ENCODE assay signal across 14 cellular contexts in the genomic region with DNA sequence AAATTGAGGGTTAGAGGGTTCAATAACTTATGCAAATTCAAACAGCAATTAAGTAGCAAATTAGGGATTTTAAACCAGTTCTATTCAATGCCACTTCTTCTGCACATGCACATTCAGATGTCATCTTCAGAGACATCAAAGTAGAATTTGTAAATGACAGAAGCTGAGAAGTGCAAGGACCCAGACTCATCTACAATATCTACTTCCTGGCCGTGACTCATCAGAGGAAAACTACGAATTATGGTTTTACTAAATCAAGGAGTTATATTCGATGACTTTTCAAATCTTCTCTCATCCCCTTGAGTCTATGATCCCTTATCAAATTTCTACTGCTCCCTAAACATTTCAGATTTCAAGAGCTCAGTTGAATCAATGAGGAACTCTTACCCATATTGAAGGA. TPM values are rescaled to one million over a fixed set of nuclear protein-coding genes. Genes with fewer than 3 reads are reported as not detected.
DNase-seq lines count a peak whose midpoint lies in the region; TF ChIP-seq lines count a peak whose summit lies in the region.
"Had no signal": no experiment of that assay in that cellular context is flagged by ENCODE, and none has a peak within 500 bp of the region (broad histone marks: within the 10 kb centered on the region; RNA-seq: fewer than 3 reads in every experiment).

No MANE protein-coding gene starts in this region.

- H3K9me2 ChIP-seq in GM23248 (ENCODE audit: insufficient read depth) (no peaks in the 10 kb centered on the region), PC-9 (ENCODE audit: insufficient read depth) (0 out of 2 replicates have a peak, but pooled peaks cover 2% of the 10 kb centered on the region)

- H3K9me3 ChIP-seq in GM23248 (ENCODE audit: low read depth) (no peaks in the 10 kb centered on the region), PC-9 (ENCODE audit: insufficient read depth, low read depth) (no peaks in the 10 kb centered on the region; the same call in 1 of the 2 replicates), mammary epithelial cell (replicated peaks; ENCODE audit: insufficient read depth, low read length) (no peaks in the 10 kb centered on the region)

- no peaks in the 10 kb centered on the region for H3K79me2 ChIP-seq in GM23248 (ENCODE audit: insufficient read depth)
- H3K79me2 ChIP-seq in PC-9 (ENCODE audit: low read depth): no peaks in the 10 kb centered on the region
- peaks cover 11% of the 10 kb centered on the region for H3K79me2 ChIP-seq in mammary epithelial cell (ENCODE audit: insufficient read depth, low read length)

- dilution Hi-C loops in mammary epithelial cell (cut with HindIII; ENCODE audit: low sequenced_read_pairs): no loop called here

- in situ Hi-C loops in GM23248 (cut with MboI): no loop called here
- in situ Hi-C loops in mammary epithelial cell (cut with MboI; ENCODE audit: low sequenced_read_pairs in 2 of 2): loop anchor here (5.0 to 25.0 kb wide), 3 partner anchors 74 to 342 kb away; partner anchors contain the start of gene MYO1B (in 2 of the 2)

- no peaks in the 10 kb centered on the region for H3K27me3 Mint-ChIP-seq in osteocyte (ENCODE audit: unreplicated experiment)

- H3K9me3 Mint-ChIP-seq in osteocyte (ENCODE audit: unreplicated experiment): no peaks in the 10 kb centered on the region
- H3K9me3 Mint-ChIP-seq: T-helper 1 cell treated with Interleukin-12 subunit alpha and Interleukin-12 subunit beta and Interleukin-4 antibody, amounts not matched to agents 30 μg/mL and 1 μg/mL, for 36 hours had no signal

- H3K36me3 Mint-ChIP-seq in osteocyte (ENCODE audit: unreplicated experiment): no peaks in the 10 kb centered on the region

- POLR2A ChIA-PET in PC-9 (lab: Charles Lee; ENCODE audit: unreplicated experiment): interaction anchor here (0.7 kb wide), 2 partner anchors 316 to 351 kb away, joined by 4 read pairs; no protein-coding TSS in a partner anchor

- no peak for TF ChIP-seq CTCF in PC-9 (conservative IDR thresholded peaks at IDR 0.05)
- TF ChIP-seq CTCF in mammary epithelial cell (conservative IDR thresholded peaks at IDR 0.05 in 1 of 2, IDR thresholded peaks at IDR 0.05 in 1 of 2; ENCODE audit: extremely low read depth in 1 of 2, insufficient read depth in 1 of 2, low read depth in 1 of 2, low read length in 2 of 2): no peak
- no peak for TF ChIP-seq CTCF in osteocyte (IDR thresholded peaks at IDR 0.05)

- H3K27ac ChIP-seq in GM23248: peak overlapping the region; percentile 72
- peak overlapping the region; percentile 91 for H3K27ac ChIP-seq in PC-9
- peak overlapping the region; percentile 99 for H3K27ac ChIP-seq in mammary epithelial cell (ENCODE audit: insufficient read depth, low read depth, low read length)
- H3K27ac ChIP-seq: KMS-11 had no signal

- no TSS peak for BruUV-seq in PC-9 (replicated peaks; lab: Mats Ljungman, UMichigan)
- no TSS peak for BruUV-seq in mammary epithelial cell (replicated peaks; lab: Mats Ljungman, UMichigan)

- no peaks in the 10 kb centered on the region for H3K36me3 ChIP-seq in GM23248 (ENCODE audit: low read depth)
- H3K36me3 ChIP-seq in PC-9 (ENCODE audit: low read depth): no peaks in the 10 kb centered on the region
- H3K36me3 ChIP-seq in mammary epithelial cell (ENCODE audit: insufficient read depth, low read length): no peaks in the 10 kb centered on the region

- peak overlapping the region; percentile 87 for H3K27ac Mint-ChIP-seq in osteocyte (ENCODE audit: unreplicated experiment)
- H3K27ac Mint-ChIP-seq: T-helper 1 cell treated with Interleukin-12 subunit alpha and Interleukin-12 subunit beta and Interleukin-4 antibody, amounts not matched to agents 30 μg/mL and 1 μg/mL, for 36 hours had no signal

- H3K27me3 ChIP-seq in GM23248 (replicated peaks; ENCODE audit: insufficient read depth) (no peaks in the 10 kb centered on the region), PC-9 (ENCODE audit: insufficient read depth, low read depth) (no peaks in the 10 kb centered on the region), mammary epithelial cell (ENCODE audit: insufficient read depth, low read length) (no peaks in the 10 kb centered on the region)

- peak overlapping the region; percentile 50 for H3K4me2 ChIP-seq in GM23248 (ENCODE audit: unreplicated experiment)
- H3K4me2 ChIP-seq in PC-9: no peak overlapping the region
- peak overlapping the region; percentile 34 for H3K4me2 ChIP-seq in mammary epithelial cell (ENCODE audit: insufficient read depth, low read depth, low read length)
- H3K4me2 ChIP-seq: KMS-11 had no signal

- no peak overlapping the region for H3K9ac ChIP-seq in GM23248
- H3K9ac ChIP-seq in mammary epithelial cell (ENCODE audit: insufficient read depth, low read length): peak overlapping the region; percentile 93
- H3K9ac ChIP-seq: KMS-11 had no signal

- H3K4me3 Mint-ChIP-seq in osteocyte (ENCODE audit: unreplicated experiment): no peak overlapping the region
- H3K4me3 Mint-ChIP-seq: T-helper 1 cell treated with Interleukin-12 subunit alpha and Interleukin-12 subunit beta and Interleukin-4 antibody, amounts not matched to agents 30 μg/mL and 1 μg/mL, for 36 hours had no signal

- H3F3A ChIP-seq in GM23248 (ENCODE audit: insufficient read depth): peaks cover 73% of the 10 kb centered on the region
- peaks cover 42% of the 10 kb centered on the region; the same call in 1 of the 2 replicates for H3F3A ChIP-seq in PC-9 (ENCODE audit: insufficient read depth, low read depth)

- WGBS in GM23248 (ENCODE audit: low coverage in 1 of 2, low lambda C conversion rate in 2 of 2, missing lambda C conversion rate in 2 of 2), 2 experiments: 23 to 30% methylated on average over 3 of the region's 3 CpGs
- 32% methylated on average over 3 of the region's 3 CpGs for WGBS in mammary epithelial cell (ENCODE audit: low coverage, missing lambda C conversion rate)

- H3K4me1 Mint-ChIP-seq in osteocyte (ENCODE audit: unreplicated experiment): peaks cover 70% of the 10 kb centered on the region

- no peak overlapping the region for H3K4me3 ChIP-seq in GM23248
- no peak overlapping the region for H3K4me3 ChIP-seq in PC-9
- no peak overlapping the region for H3K4me3 ChIP-seq in mammary epithelial cell (replicated peaks in 1 of 3; ENCODE audit: insufficient read depth in 1 of 3, low read depth in 2 of 3, low read length in 3 of 3)

- no peaks in the 10 kb centered on the region for H4K20me1 ChIP-seq in GM23248 (ENCODE audit: insufficient read depth)
- no peaks in the 10 kb centered on the region for H4K20me1 ChIP-seq in PC-9 (ENCODE audit: insufficient read depth)
- no peaks in the 10 kb centered on the region for H4K20me1 ChIP-seq in mammary epithelial cell (ENCODE audit: insufficient read depth, low read length)

- CTCF ChIA-PET in PC-9 (lab: Charles Lee): no interaction called here
- CTCF ChIA-PET in mammary epithelial cell (lab: Charles Lee; ENCODE audit: low non-redundant PET): no interaction called here

- intact Hi-C loops in PC-9 (cut with micrococcal nuclease; ENCODE audit: unreplicated experiment): loop anchor here (1.0 kb wide), 1 partner anchor 49 kb away; no protein-coding TSS in a partner anchor
- intact Hi-C loops in mammary epithelial cell (cut with micrococcal nuclease): loop anchor here (1.0 to 2.0 kb wide), 4 partner anchors 32 to 182 kb away; partner anchors contain the start of gene MYO1B

- H3K4me1 ChIP-seq in GM23248 (ENCODE audit: insufficient read depth) (peaks cover 78% of the 10 kb centered on the region), PC-9 (replicated peaks; ENCODE audit: insufficient read depth) (peaks cover 72% of the 10 kb centered on the region), mammary epithelial cell (ENCODE audit: insufficient read depth, low read length) (peaks cover 82% of the 10 kb centered on the region)

- H2AFZ ChIP-seq in GM23248 (no peak overlapping the region), PC-9 (no peak overlapping the region), mammary epithelial cell (ENCODE audit: low read depth, low read length) (no peak overlapping the region)

- DNase-seq in GM23248: peak; percentile 38
- DNase-seq in PC-9: no peak
- no peak for DNase-seq in mammary epithelial cell
- DNase-seq in osteocyte (ENCODE audit: extremely low spot score, unreplicated experiment): no peak
- DNase-seq in DMS153 treated with DMSO at 0.1 percent for 48 hours (lab: John Stamatoyannopoulos, UW; ENCODE audit: unreplicated experiment): no peak
- no peak for DNase-seq in hippocampal formation (lab: John Stamatoyannopoulos, UW)
- no peak for DNase-seq in GDM1 (lab: John Stamatoyannopoulos, UW)
- DNase-seq: activated effector memory CD4-positive, alpha-beta T cell treated with Interleukin-2 at 50 U/mL for 16 hours; central memory CD4-positive, alpha-beta T cell; NCI-H1694 treated with DMSO at 0.1 percent for 48 hours; NCI-H69; stimulated activated CD4-positive, alpha-beta T cell treated with anti-CD3 and anti-CD28 coated beads, Interleukin-4, amount 100 ng/mL, for 1 hour had no signal

RNA-seq across cellular contexts. Expression of gene STAT4, which starts 20.0 kb away (rescaled TPM):
- 1.5 and 3.2 TPM in 2 replicates for total RNA-seq in GM23248 (2014; rRNA removed; shearing (Covaris generic))
- 1.9 and 2.2 TPM in 2 replicates for polyA plus RNA-seq in GM23248 (2016; fragmentation: Nextera tagmentation; extraction: Ambion mirVana)
- total RNA-seq in PC-9 (2021): 0.23 and 0.70 TPM in 2 replicates
- 1 to 10 TPM; 2.5 to 4.5 TPM for total RNA-seq in mammary epithelial cell
- 1.6 TPM for polyA plus RNA-seq in mammary epithelial cell
- polyA minus RNA-seq in mammary epithelial cell: 38.2 TPM
- total RNA-seq in osteocyte: 0.47 and 1.3 TPM in 2 replicates
